Comparison of ENCODE assay signal across 27 cellular contexts in the genomic region with DNA sequence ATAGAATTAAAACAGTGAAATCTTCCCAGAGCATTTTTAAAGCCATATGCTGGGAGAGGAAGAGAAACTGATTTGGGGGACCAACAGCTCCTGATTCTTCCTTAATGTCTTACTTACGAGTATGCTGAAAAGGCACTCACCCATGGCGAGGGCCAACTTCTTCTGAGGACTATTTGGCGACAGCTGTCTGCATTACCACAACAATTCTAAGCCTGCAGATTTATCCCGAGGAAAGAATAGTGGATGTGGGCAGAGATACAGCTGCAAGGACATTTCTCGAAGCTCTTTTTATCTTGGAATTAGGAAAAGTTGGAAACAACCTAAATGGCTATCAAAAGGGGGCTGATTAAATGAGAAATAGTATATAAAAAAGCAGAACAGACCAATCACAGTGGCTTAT. TPM values are rescaled to one million over a fixed set of nuclear protein-coding genes. Genes with fewer than 3 reads are reported as not detected.
A peak's percentile ranks its signal among the peaks of the same experiment; 100 is the strongest.
DNase-seq lines count a peak whose midpoint lies in the region; ATAC-seq and TF ChIP-seq lines count a peak whose summit lies in the region.
"Had no signal": no experiment of that assay in that cellular context is flagged by ENCODE, and none has a peak within 500 bp of the region (broad histone marks: within the 10 kb centered on the region; RNA-seq: fewer than 3 reads in every experiment).

No MANE protein-coding gene starts in this region.

- H3K9me3 Mint-ChIP-seq in GM23338 = no peaks in the 10 kb centered on the region
- H3K9me3 Mint-ChIP-seq: activated T-cell treated with anti-CD3 and anti-CD28 coated beads, Interleukin-2, amount 50 U/mL, for 24 hours; endodermal cell; stimulated activated naive CD8-positive, alpha-beta T cell treated with anti-CD3 and anti-CD28 coated beads, Interleukin-15, Interleukin-2, amounts not matched to agents 100 ng/mL and 50 ng/mL, for 24 hours had no signal

- H3K36me3 ChIP-seq in GM23338 (ENCODE audit: insufficient read depth) (no peaks in the 10 kb centered on the region), SJCRH30 (no peaks in the 10 kb centered on the region), skeletal muscle tissue (ENCODE audit: control insufficient read depth in 3 of 3, insufficient read depth in 3 of 3, low read length in 3 of 3) (no peaks in the 10 kb centered on the region)
- H3K36me3 ChIP-seq: gastroesophageal sphincter, upper lobe of left lung had no signal

- no peak overlapping the region for H3K4me3 ChIP-seq in GM23338
- peak overlapping the region; percentile 30 for H3K4me3 ChIP-seq in SJCRH30
- peak overlapping the region in 1 of 3 donors; percentile 86 for H3K4me3 ChIP-seq in skeletal muscle tissue (ENCODE audit: low read length in 3 of 3)
- H3K4me3 ChIP-seq: esophagus muscularis mucosa, gastroesophageal sphincter, GM12878, K562, SK-N-MC, upper lobe of left lung had no signal

- no peaks in the 10 kb centered on the region for H4K20me1 ChIP-seq in GM23338 (replicated peaks; ENCODE audit: insufficient read depth)

- H3F3A ChIP-seq in GM23338 (replicated peaks; ENCODE audit: low read depth) = no peaks in the 10 kb centered on the region

- H3K27ac Mint-ChIP-seq in GM23338 = no peak overlapping the region
- H3K27ac Mint-ChIP-seq: activated T-cell treated with anti-CD3 and anti-CD28 coated beads, Interleukin-2, amount 50 U/mL, for 24 hours; endodermal cell; stimulated activated naive CD8-positive, alpha-beta T cell treated with anti-CD3 and anti-CD28 coated beads, Interleukin-15, Interleukin-2, amounts not matched to agents 100 ng/mL and 50 ng/mL, for 24 hours; T-helper 17 cell had no signal

- no peak overlapping the region for H3K4me3 Mint-ChIP-seq in GM23338
- H3K4me3 Mint-ChIP-seq: activated T-cell treated with anti-CD3 and anti-CD28 coated beads, Interleukin-2, amount 50 U/mL, for 24 hours; endodermal cell; stimulated activated naive CD8-positive, alpha-beta T cell treated with anti-CD3 and anti-CD28 coated beads, Interleukin-15, Interleukin-2, amounts not matched to agents 100 ng/mL and 50 ng/mL, for 24 hours; T-helper 17 cell had no signal

- H3K27me3 Mint-ChIP-seq in GM23338 (ENCODE audit: insufficient read depth, low read depth, poor library complexity) = no peaks in the 10 kb centered on the region
- H3K27me3 Mint-ChIP-seq: activated T-cell treated with anti-CD3 and anti-CD28 coated beads, Interleukin-2, amount 50 U/mL, for 24 hours had no signal

- H3K4me2 ChIP-seq in GM23338 = no peak overlapping the region

- no peaks in the 10 kb centered on the region for H3K9me2 ChIP-seq in GM23338 (ENCODE audit: insufficient read depth)

- no peaks in the 10 kb centered on the region for H3K79me2 ChIP-seq in GM23338 (replicated peaks; ENCODE audit: insufficient read depth)

- H3K27me3 ChIP-seq in GM23338 (ENCODE audit: insufficient read depth) = no peaks in the 10 kb centered on the region
- no peaks in the 10 kb centered on the region for H3K27me3 ChIP-seq in SJCRH30
- no peaks in the 10 kb centered on the region for H3K27me3 ChIP-seq in skeletal muscle tissue (ENCODE audit: control insufficient read depth in 3 of 3, insufficient read depth in 3 of 3, low read length in 3 of 3)
- H3K27me3 ChIP-seq: esophagus muscularis mucosa, gastroesophageal sphincter, upper lobe of left lung had no signal

- ATAC-seq in GM23338 = no peak
- ATAC-seq in GM21390 (IDR thresholded peaks at IDR 0.05; ENCODE audit: unreplicated experiment) = no peak
- ATAC-seq: gastroesophageal sphincter, GM12878, T-helper 17 cell had no signal

- H2AFZ ChIP-seq in GM23338 = peak overlapping the region; percentile 47; the same call in 1 of the 2 replicates

- H3K27ac ChIP-seq in GM23338 (ENCODE audit: low read depth) = no peak overlapping the region
- H3K27ac ChIP-seq in SJCRH30 = peak overlapping the region; percentile 97
- peak overlapping the region; percentile 77 for H3K27ac ChIP-seq in skeletal muscle tissue (ENCODE audit: low read depth, low read length)
- H3K27ac ChIP-seq: SK-N-MC had no signal

- no peak for TF ChIP-seq CTCF in GM23338 (conservative IDR thresholded peaks at IDR 0.05; ENCODE audit: low read depth in 2 of 2)

- H3K9ac ChIP-seq in skeletal muscle tissue (ENCODE audit: low read depth in 1 of 3, low read length in 3 of 3) = peak overlapping the region in 1 of 3 donors; percentile 27

- H3K4me1 Mint-ChIP-seq in GM23338 = peaks cover 19% of the 10 kb centered on the region
- H3K4me1 Mint-ChIP-seq: endodermal cell had no signal

- H3K4me1 ChIP-seq in GM23338 (ENCODE audit: insufficient read depth) (0 out of 2 replicates have a peak, but pooled peaks cover 4% of the 10 kb centered on the region), SJCRH30 (peaks cover 33% of the 10 kb centered on the region), skeletal muscle tissue (ENCODE audit: control insufficient read depth in 3 of 3, insufficient read depth in 3 of 3, low read length in 3 of 3) (peaks cover 15 to 29% (median 17%) of the 10 kb centered on the region in 3 donors)

- no peaks in the 10 kb centered on the region for H3K36me3 Mint-ChIP-seq in GM23338 (ENCODE audit: low read depth)

- H3K9me3 ChIP-seq in SJCRH30 (replicated peaks) (no peaks in the 10 kb centered on the region), skeletal muscle tissue (ENCODE audit: control insufficient read depth in 3 of 3, low read length in 3 of 3) (no peaks in the 10 kb centered on the region)
- H3K9me3 ChIP-seq: Caco-2, esophagus muscularis mucosa, gastroesophageal sphincter, upper lobe of left lung had no signal

- DNase-seq in GM23338 (ENCODE audit: low spot score) (no peak), SJCRH30 (peak; percentile 82 to 88), myocyte (ENCODE audit: low read depth) (peak; percentile 93), NCI-H2029 (lab: John Stamatoyannopoulos, UW) (no peak), NCI-H1436 (lab: John Stamatoyannopoulos, UW) (no peak)
- DNase-seq: activated CD8-positive, alpha-beta memory T cell treated with anti-CD3 and anti-CD28 coated beads for 24 hours; activated T-cell treated with anti-CD3 and anti-CD28 coated beads, Interleukin-2, amount 50 U/mL, for 24 hours; C1 segment of cervical spinal cord; Caco-2; cortex of kidney; DND-41; endodermal cell; islet precursor cell; MM.1S; NCI-H1417 treated with DMSO at 0.1 percent for 48 hours; NCI-H524 treated with DMSO at 0.1 percent for 48 hours; occipital lobe; T-helper 17 cell; upper lobe of left lung had no signal

TF ChIP-seq in GM23338, 12 proteins besides CTCF, POLR2A, EP300 and RAD21 (continues in another document):
- TF ChIP-seq POLR2AphosphoS5 (IDR thresholded peaks at IDR 0.05; ENCODE audit: low read depth) = no peak
- TF ChIP-seq EZH2phosphoT487 (IDR thresholded peaks at IDR 0.05; ENCODE audit: unreplicated experiment) = no peak
- no peak for TF ChIP-seq STAT1 (IDR thresholded peaks at IDR 0.05; ENCODE audit: unreplicated experiment)
- no peak for TF ChIP-seq JUNB (IDR thresholded peaks at IDR 0.05; ENCODE audit: unreplicated experiment)

RNA-seq across cellular contexts. Expression of gene FHL2, which starts 40.3 kb away (rescaled TPM):
- total RNA-seq in GM23338 (2014; rRNA removed; shearing (Covaris generic)) = 30.9 and 35.7 TPM in 2 replicates
- 27.2 and 29.0 TPM in 2 replicates for polyA plus RNA-seq in GM23338 (2016; fragmentation: Nextera tagmentation; extraction: Ambion mirVana)
- 27.4 and 30.7 TPM in 2 replicates for total RNA-seq in SJCRH30 (2014; rRNA removed; shearing (Covaris generic))
- total RNA-seq in myocyte (42.0 and 47.4 TPM in 2 replicates), skeletal muscle tissue (66.3 TPM)
- polyA plus RNA-seq in myocyte (2012) = 230 TPM

Comparison
In these comparisons a context has a peak if more than half of its experiments do, and no peak if none do; other contexts are left out.
1. DNase-seq: peak in SJCRH30 (2 of 2) and myocyte (single experiment); none in GM23338 (single experiment), NCI-H2029 (single experiment) and NCI-H1436 (single experiment).